ENCODE assay signal across 14 cellular contexts in genomic region chr6:136767583-136768307, GRCh38. TPM values are rescaled to one million over a fixed set of nuclear protein-coding genes. Genes with fewer than 3 reads are reported as not detected.
DNase-seq lines count a peak whose midpoint lies in the region; ATAC-seq and TF ChIP-seq lines count a peak whose summit lies in the region.
"Had no signal": no experiment of that assay in that cellular context is flagged by ENCODE, and none has a peak within 500 bp of the region (broad histone marks: within the 10 kb centered on the region; RNA-seq: fewer than 3 reads in every experiment).

No MANE protein-coding gene starts in this region.

- H3K36me3 ChIP-seq in mucosa of descending colon (ENCODE audit: low read depth) (no peaks in the 10 kb centered on the region), Peyer's patch (no peaks in the 10 kb centered on the region)

- H3K27me3 Mint-ChIP-seq in T-helper 17 cell, result no peaks in the 10 kb centered on the region

- peak overlapping the region; percentile 43 for H3K4me3 Mint-ChIP-seq in T-helper 17 cell
- H3K4me3 Mint-ChIP-seq: HFFc6 had no signal

- intact Hi-C loops in mucosa of descending colon (cut with DNase I, micrococcal nuclease), result no loop called here
- intact Hi-C loops in left colon (cut with DNase I, micrococcal nuclease), result no loop called here

- H3K36me3 Mint-ChIP-seq in T-helper 17 cell (ENCODE audit: low read depth), result no peaks in the 10 kb centered on the region

- TF ChIP-seq CTCF in GM12865 (IDR thresholded peaks at IDR 0.05; ENCODE audit: insufficient read depth, low read depth, low read length, missing control alignments) (no peak), mucosa of descending colon (IDR thresholded peaks at IDR 0.05) (no peak), Peyer's patch (IDR thresholded peaks at IDR 0.05) (no peak)

- H3K4me1 ChIP-seq in mucosa of descending colon (ENCODE audit: low read depth), result peaks cover 5% of the 10 kb centered on the region
- H3K4me1 ChIP-seq in Peyer's patch, result peaks cover 0 to 29% (median 14%) of the 10 kb centered on the region in 4 donors

- peak overlapping the region; percentile 35 for H3K4me3 ChIP-seq in GM12865 (ENCODE audit: low read depth, low read length)
- no peak overlapping the region for H3K4me3 ChIP-seq in mucosa of descending colon
- H3K4me3 ChIP-seq in Peyer's patch, result no peak overlapping the region

- H3K27ac Mint-ChIP-seq in T-helper 17 cell, result peak overlapping the region; percentile 90
- H3K27ac Mint-ChIP-seq: activated T-helper 2 cell treated with anti-CD3 and anti-CD28 coated beads, Interferon-gamma antibody, Interleukin-2, Interleukin-4, amounts not matched to agents 10 μg/mL and 5 μg/mL and 100 μg/mL, durations not matched to agents 14 hours and 24 hours and 36 hours; HFFc6 had no signal

- ATAC-seq in T-helper 17 cell (no peak), mucosa of descending colon (peak; percentile 41), left colon (no peak)

- H3K27ac ChIP-seq in Peyer's patch, result peak overlapping the region in 2 of 4 donors; percentile 23 to 44
- H3K27ac ChIP-seq: 22Rv1, VCaP had no signal

- H3K9me3 ChIP-seq in T-helper 17 cell (ENCODE audit: control insufficient read depth, low read length, poor library complexity, severe bottlenecking) (no peaks in the 10 kb centered on the region), mucosa of descending colon (no peaks in the 10 kb centered on the region), Peyer's patch (no peaks in the 10 kb centered on the region)

- DNase-seq in NOMO-1 (lab: John Stamatoyannopoulos, UW; ENCODE audit: unreplicated experiment in 2 of 2) (peak; percentile 27 to 61), NOMO-1 treated with dmso at 0.1 percent for 144 hours (lab: John Stamatoyannopoulos, UW; ENCODE audit: unreplicated experiment) (no peak), GM12865 (ENCODE audit: low read depth) (peak; percentile 61), T-helper 17 cell (no peak), mucosa of descending colon (no peak), amniotic stem cell (lab: John Stamatoyannopoulos, UW) (no peak), left colon (no peak), Peyer's patch (no peak)
- DNase-seq: DMS79 treated with DMSO at 0.1 percent for 48 hours, erythroblast, HFFc6 had no signal

- TF ChIP-seq POLR2A in Peyer's patch (IDR thresholded peaks at IDR 0.05), result no peak

- H3K27me3 ChIP-seq in Peyer's patch, result no peaks in the 10 kb centered on the region

- peaks cover 56% of the 10 kb centered on the region for H3K4me1 Mint-ChIP-seq in T-helper 17 cell

RNA-seq across cellular contexts. Expression of gene MAP3K5, which starts 24.5 kb away (rescaled TPM):
- total RNA-seq in T-helper 17 cell (10 to 100 TPM; 35.6 to 40.3 TPM), mucosa of descending colon (10 to 100 TPM; 12.6 to 18.2 (median 16.3) TPM), left colon (10 to 100 TPM; 17.5 to 18.9 TPM), Peyer's patch (10 to 100 TPM; 14.2 to 46.2 (median 23.2) TPM)

RNA-seq across cellular contexts. Expression of gene PEX7, which starts 54.6 kb away (rescaled TPM):
- 1 to 10 TPM; 3.2 to 3.7 TPM for total RNA-seq in T-helper 17 cell
- total RNA-seq in mucosa of descending colon, result 10 to 100 TPM in 2 of 3 donors, 1 to 10 TPM in 1; 4.3 to 10.7 (median 10.2) TPM
- total RNA-seq in left colon, result 10 to 100 TPM in 1 of 2 donors, 1 to 10 TPM in 1; 9.0 to 11.0 TPM
- total RNA-seq in Peyer's patch, result 1 to 10 TPM; 3.0 to 7.1 (median 6.3) TPM

Comparison
In these comparisons a context has a peak if more than half of its experiments do, and no peak if none do; other contexts are left out.
1. DNase-seq: peak in NOMO-1 (2 of 2) and GM12865 (single experiment); none in NOMO-1 treated with dmso at 0.1 percent for 144 hours (single experiment), T-helper 17 cell (0 of 3), mucosa of descending colon (0 of 3), amniotic stem cell (single experiment), left colon (0 of 2) and Peyer's patch (0 of 3).